20 cellular contexts compared by ENCODE assay signal in the genomic region with DNA sequence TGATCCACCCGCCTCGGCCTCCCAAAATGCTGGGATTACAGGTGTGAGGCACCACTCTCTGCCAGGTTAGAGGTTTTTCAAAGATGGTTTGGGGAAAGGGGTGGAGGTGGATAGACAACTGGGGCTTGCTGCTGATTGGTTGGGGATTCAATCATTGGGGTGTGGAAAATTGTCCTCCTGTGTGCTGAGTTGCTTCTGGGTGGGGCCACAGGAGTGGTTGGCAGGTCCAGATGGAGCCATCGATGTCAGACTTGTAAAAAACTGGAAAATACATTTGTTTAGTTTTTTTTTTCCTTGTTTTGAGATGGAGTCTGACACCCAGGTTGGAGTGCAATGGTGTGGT.
"Had no signal": no experiment of that assay in that cellular context is flagged by ENCODE, and none has a peak within 500 bp of the region (broad histone marks: within the 10 kb centered on the region; RNA-seq: fewer than 3 reads in every experiment).

No MANE protein-coding gene starts in this region.

- H3K9me3 Mint-ChIP-seq: naive thymus-derived CD4-positive, alpha-beta T cell; nephron progenitor cell had no signal

- H3K27ac ChIP-seq: dorsolateral prefrontal cortex, gastrocnemius medialis, heart right ventricle, left ventricle myocardium inferior, spleen, stomach, thoracic aorta had no signal

- H3K4me3 Mint-ChIP-seq: nephron progenitor cell had no signal

- ATAC-seq: gastrocnemius medialis, heart right ventricle, sciatic nerve had no signal

- H3K4me3 ChIP-seq: dorsolateral prefrontal cortex, gastrocnemius medialis, heart right ventricle, left ventricle myocardium inferior, lung, spleen, stomach, thoracic aorta had no signal

- H3K27ac Mint-ChIP-seq: nephron progenitor cell had no signal

- H3K9me3 ChIP-seq: gastrocnemius medialis, heart right ventricle, left ventricle myocardium inferior, spleen, stomach, thoracic aorta had no signal

- H3K27me3 Mint-ChIP-seq: naive thymus-derived CD4-positive, alpha-beta T cell had no signal

- H3K36me3 ChIP-seq: gastrocnemius medialis, heart right ventricle, left ventricle myocardium inferior, spleen, stomach, thoracic aorta had no signal

- H3K36me3 Mint-ChIP-seq: naive thymus-derived CD4-positive, alpha-beta T cell had no signal

- DNase-seq: cortex of kidney; dorsolateral prefrontal cortex; effector CD8-positive, alpha-beta T cell; gastrocnemius medialis; heart right ventricle; hypothalamus; left ventricle myocardium inferior; mesenchymal stem cell; naive thymus-derived CD4-positive, alpha-beta T cell; nephron progenitor cell; spleen; stimulated activated CD4-positive, alpha-beta T cell treated with anti-CD3 and anti-CD28 coated beads, Interleukin-15, amount 100 ng/mL, for 24 hours; stimulated activated CD4-positive, alpha-beta T cell treated with anti-CD3 and anti-CD28 coated beads, Interleukin-1b, Interleukin-23, amount 100 ng/mL, for 48 hours; stimulated activated CD4-positive, alpha-beta T cell treated with anti-CD3 and anti-CD28 coated beads, Interleukin-4, amount 100 ng/mL, for 24 hours; stimulated activated naive CD4-positive, alpha-beta T cell; stomach; substantia nigra had no signal

- H3K27me3 ChIP-seq: gastrocnemius medialis, heart right ventricle, spleen, stomach had no signal
